8 cellular contexts compared by ENCODE assay signal in the genomic region with DNA sequence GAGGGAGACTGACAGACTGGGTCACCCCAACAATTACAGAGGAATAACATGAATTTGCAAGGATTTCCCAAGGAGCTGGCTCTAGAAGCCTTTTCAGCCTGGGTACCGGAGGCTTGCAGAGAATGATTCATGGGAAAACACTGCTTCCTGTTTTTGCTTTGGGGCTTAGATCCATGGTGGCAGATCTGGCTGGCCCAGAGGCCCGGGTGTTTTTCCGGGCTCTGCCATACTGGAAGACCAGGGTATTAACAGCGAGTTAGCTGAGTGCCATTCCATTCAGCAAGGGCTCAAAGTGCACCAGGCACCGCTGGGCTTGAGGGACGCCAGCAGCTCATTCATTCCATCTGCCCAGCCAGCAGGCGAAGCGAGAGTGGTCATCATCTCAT. TPM values are rescaled to one million over a fixed set of nuclear protein-coding genes. Genes with fewer than 3 reads are reported as not detected.
DNase-seq lines count a peak whose midpoint lies in the region; ATAC-seq, FAIRE-seq and TF ChIP-seq lines count a peak whose summit lies in the region.

No MANE protein-coding gene starts in this region.

- peak overlapping the region; percentile 99 for H3K27ac ChIP-seq in cardiac muscle cell
- H3K27ac ChIP-seq in keratinocyte (ENCODE audit: control insufficient read depth, insufficient read depth, low read length): peak overlapping the region; percentile 74
- peak overlapping the region; percentile 67 for H3K27ac ChIP-seq in temporal lobe (ENCODE audit: low read depth, low read length)

- H3K27me3 Mint-ChIP-seq in activated naive CD8-positive, alpha-beta T cell treated with anti-CD3 and anti-CD28 coated beads for 36 hours: no peaks in the 10 kb centered on the region

- ATAC-seq in left cardiac atrium: no peak
- no peak for ATAC-seq in GM21825 (IDR thresholded peaks at IDR 0.05; ENCODE audit: unreplicated experiment)
- no peak for ATAC-seq in GM21619 (IDR thresholded peaks at IDR 0.05; ENCODE audit: unreplicated experiment)

- H3K9me3 ChIP-seq in cardiac muscle cell (ENCODE audit: low read depth) (no peaks in the 10 kb centered on the region), keratinocyte (ENCODE audit: control insufficient read depth, low read depth, low read length) (no peaks in the 10 kb centered on the region)

- H3K4me2 ChIP-seq in keratinocyte (ENCODE audit: control insufficient read depth, extremely low read depth, insufficient read depth, low read depth, low read length): peak overlapping the region; percentile 97

- H3K27me3 ChIP-seq in cardiac muscle cell (no peaks in the 10 kb centered on the region), keratinocyte (ENCODE audit: control insufficient read depth, extremely low read depth, insufficient read depth, low read length) (no peaks in the 10 kb centered on the region)

- peaks cover 25% of the 10 kb centered on the region for H4K20me1 ChIP-seq in keratinocyte (ENCODE audit: control insufficient read depth, extremely low read depth, insufficient read depth, low read length)

- H3K36me3 Mint-ChIP-seq in activated naive CD8-positive, alpha-beta T cell treated with anti-CD3 and anti-CD28 coated beads for 36 hours: peaks cover 56% of the 10 kb centered on the region

- H3K9ac ChIP-seq in keratinocyte (ENCODE audit: control insufficient read depth, extremely low read depth, insufficient read depth, low read length): peak overlapping the region; percentile 80

- peak; percentile 48 for FAIRE-seq in keratinocyte (lab: Jason Lieb, UNC)

- H3K79me2 ChIP-seq in keratinocyte (ENCODE audit: control insufficient read depth, insufficient read depth, low read length): peaks cover 60% of the 10 kb centered on the region

- H3K4me3 Mint-ChIP-seq in activated naive CD8-positive, alpha-beta T cell treated with anti-CD3 and anti-CD28 coated beads for 36 hours: peak overlapping the region; percentile 95

- H3K4me1 ChIP-seq in cardiac muscle cell (ENCODE audit: low read depth): peaks cover 43% of the 10 kb centered on the region
- H3K4me1 ChIP-seq in keratinocyte (ENCODE audit: control insufficient read depth, extremely low read depth, insufficient read depth, low read length): peaks cover 34% of the 10 kb centered on the region

- H2AFZ ChIP-seq in keratinocyte (ENCODE audit: control insufficient read depth, low read length): no peak overlapping the region

- H3K4me3 ChIP-seq in cardiac muscle cell (peak overlapping the region; percentile 52), keratinocyte (ENCODE audit: control insufficient read depth in 2 of 3, extremely low read depth in 1 of 3, insufficient read depth in 2 of 3, low read depth in 1 of 3, low read length in 3 of 3) (peak overlapping the region; percentile 72 to 83 (median 74))

- H3K9me1 ChIP-seq in keratinocyte (ENCODE audit: control insufficient read depth, extremely low read depth, insufficient read depth, low read length): peaks cover 8% of the 10 kb centered on the region

- TF ChIP-seq CTCF in cardiac muscle cell (IDR thresholded peaks at IDR 0.05; ENCODE audit: low read depth, low read length) (no peak), keratinocyte (optimal IDR thresholded peaks at IDR 0.05 in 1 of 3, IDR thresholded peaks at IDR 0.05 in 1 of 3, conservative IDR thresholded peaks at IDR 0.05 in 1 of 3; ENCODE audit: extremely low read depth in 1 of 3, insufficient read depth in 2 of 3, low read length in 3 of 3) (no peak)

- peak overlapping the region; percentile 92 for H3K27ac Mint-ChIP-seq in activated naive CD8-positive, alpha-beta T cell treated with anti-CD3 and anti-CD28 coated beads for 36 hours

- peaks cover 35% of the 10 kb centered on the region for H3K36me3 ChIP-seq in cardiac muscle cell
- peaks cover 33 to 55% of the 10 kb centered on the region in 2 experiments for H3K36me3 ChIP-seq in keratinocyte (ENCODE audit: control insufficient read depth in 2 of 2, extremely low read depth in 1 of 2, insufficient read depth in 2 of 2, low read length in 2 of 2)

- no peaks in the 10 kb centered on the region for H3K9me3 Mint-ChIP-seq in activated naive CD8-positive, alpha-beta T cell treated with anti-CD3 and anti-CD28 coated beads for 36 hours

- intact Hi-C loops in left cardiac atrium (cut with DNase I): no loop called here

- dilution Hi-C loops in keratinocyte (cut with MboI; ENCODE audit: extremely low pct_ligation_motif_present, low sequenced_read_pairs): no loop called here

- H3K4me1 Mint-ChIP-seq in activated naive CD8-positive, alpha-beta T cell treated with anti-CD3 and anti-CD28 coated beads for 36 hours: peaks cover 80% of the 10 kb centered on the region

- DNase-seq in cardiac muscle cell (ENCODE audit: low read depth in 1 of 2, low spot score in 1 of 2) (peak in 1 of 2 donors; percentile 67), left cardiac atrium (no peak), keratinocyte (ENCODE audit: low read depth, low spot score) (no peak), foreskin melanocyte (no peak)
- no peak for DNase-seq in activated naive CD8-positive, alpha-beta T cell treated with anti-CD3 and anti-CD28 coated beads for 36 hours

RNA-seq across cellular contexts. Expression of gene WDR1, which starts 1.3 kb away (rescaled TPM):
- 198 and 258 TPM in 2 replicates for total RNA-seq in cardiac muscle cell
- 276 and 347 TPM in 2 replicates for polyA plus RNA-seq in cardiac muscle cell
- total RNA-seq in left cardiac atrium: 100 to 1,000 TPM; 206 to 267 TPM
- 100 to 1,000 TPM; 372 to 385 TPM for total RNA-seq in activated naive CD8-positive, alpha-beta T cell treated with anti-CD3 and anti-CD28 coated beads for 36 hours
- 388 to 423 TPM (median 388 TPM) in 3 replicates for polyA plus RNA-seq in keratinocyte
- 337 TPM for polyA plus RNA-seq in keratinocyte (2011; ENCODE audit: low read depth)
- polyA plus RNA-seq in keratinocyte (2011; cell fraction: cytosol; rRNA removed): 391 and 468 TPM in 2 replicates
- 312 and 336 TPM in 2 replicates for polyA plus RNA-seq in keratinocyte (2011; cell fraction: nucleus; rRNA removed)
- polyA plus RNA-seq in keratinocyte (2012; ENCODE audit: low replicate concordance): 204 and 352 TPM in 2 replicates
- 342 to 533 TPM (median 448 TPM) in 3 replicates for polyA minus RNA-seq in keratinocyte
- 411 TPM for polyA minus RNA-seq in keratinocyte (2011; cell fraction: cytosol; rRNA and poly(A)+ RNA removed)
- 185 and 236 TPM in 2 replicates for polyA minus RNA-seq in keratinocyte (2011; cell fraction: nucleus; rRNA and poly(A)+ RNA removed)
- total RNA-seq in temporal lobe: 59.7 TPM
